31 cellular contexts compared by ENCODE assay signal in genomic region chrX:112279940-112280339, GRCh38.
"Had no signal": no experiment of that assay in that cellular context is flagged by ENCODE, and none has a peak within 500 bp of the region (broad histone marks: within the 10 kb centered on the region; RNA-seq: fewer than 3 reads in every experiment).

No MANE protein-coding gene starts in this region.

- H2AFZ ChIP-seq: neural progenitor cell, parathyroid adenoma had no signal

- H3K4me1 Mint-ChIP-seq: natural killer cell; neural progenitor cell; stimulated activated memory B cell treated with anti-CD40 and anti-IgM and Interleukin-4, amounts not matched to agents 10 μg/mL and 1 μg/mL and 100 μg/mL, for 72 hours; stimulated activated naive CD8-positive, alpha-beta T cell treated with anti-CD3 and anti-CD28 coated beads, Interleukin-15, amount 100 ng/mL, for 72 hours had no signal

- H3K9me3 ChIP-seq: ovary, psoas muscle, spleen, suprapubic skin, testis, tibial artery, transverse colon, upper lobe of right lung, uterus had no signal

- H3K9me3 Mint-ChIP-seq: nephron; neural progenitor cell; stimulated activated memory B cell treated with anti-CD40 and anti-IgM and Interleukin-4, amounts not matched to agents 10 μg/mL and 1 μg/mL and 100 μg/mL, for 72 hours; stimulated activated naive CD8-positive, alpha-beta T cell treated with anti-CD3 and anti-CD28 coated beads, Interleukin-15, amount 100 ng/mL, for 72 hours; type B pancreatic cell had no signal

- H3K9ac ChIP-seq: neural progenitor cell, parathyroid adenoma had no signal

- H3K27ac Mint-ChIP-seq: natural killer cell; nephron; neural progenitor cell; progenitor cell of endocrine pancreas; stimulated activated memory B cell treated with anti-CD40 and anti-IgM and Interleukin-4, amounts not matched to agents 10 μg/mL and 1 μg/mL and 100 μg/mL, for 72 hours; stimulated activated naive CD8-positive, alpha-beta T cell treated with anti-CD3 and anti-CD28 coated beads, Interleukin-15, amount 100 ng/mL, for 72 hours; type B pancreatic cell had no signal

- H3K27ac ChIP-seq: neural progenitor cell, ovary, parathyroid adenoma, psoas muscle, skin epidermis, spleen, suprapubic skin, testis, tibial artery, transverse colon, upper lobe of right lung, uterus had no signal

- H3K4me1 ChIP-seq: neural progenitor cell, parathyroid adenoma, psoas muscle, spleen, suprapubic skin, testis, tibial artery, transverse colon, upper lobe of right lung, uterus had no signal

- H3K27me3 ChIP-seq: neural progenitor cell, ovary, spleen, suprapubic skin, testis, tibial artery, transverse colon, upper lobe of right lung had no signal

- ATAC-seq: natural killer cell; psoas muscle; right cardiac atrium; sciatic nerve; stimulated activated memory B cell treated with anti-CD40 and anti-IgM and Interleukin-4, amounts not matched to agents 10 μg/mL and 1 μg/mL and 100 μg/mL, for 72 hours; stimulated activated naive CD8-positive, alpha-beta T cell treated with anti-CD3 and anti-CD28 coated beads, Interleukin-15, amount 100 ng/mL, for 72 hours; stimulated activated naive CD8-positive, alpha-beta T cell treated with anti-CD3 and anti-CD28 coated beads, Interleukin-15, Interleukin-2, amounts not matched to agents 100 U/mL and 50 U/mL, for 24 hours; upper lobe of right lung had no signal

- H3K4me2 ChIP-seq: neural progenitor cell, smooth muscle cell had no signal

- DNase-seq: natural killer cell; occipital lobe; ovary; posterior cingulate gyrus; psoas muscle; right cardiac atrium; spleen; stimulated activated CD4-positive, alpha-beta T cell treated with anti-CD3 and anti-CD28 coated beads, Interleukin-12 subunit alpha, Interleukin-12 subunit beta, amount 100 ng/mL, for 4 hours; stimulated activated CD4-positive, alpha-beta T cell treated with anti-CD3 and anti-CD28 coated beads, Interleukin-1b, Interleukin-23, amount 100 ng/mL, for 48 hours; stimulated activated CD4-positive, alpha-beta T cell treated with anti-CD3 and anti-CD28 coated beads, Interleukin-4, amount 100 ng/mL, for 1 hour; stimulated activated CD4-positive, alpha-beta T cell treated with anti-CD3 and anti-CD28 coated beads, Interleukin-4, amount 100 ng/mL, for 4 hours; stimulated activated CD8-positive, alpha-beta memory T cell treated with anti-CD3 and anti-CD28 coated beads, Interleukin-4, amount 100 ng/mL, for 48 hours; stimulated activated naive CD4-positive, alpha-beta T cell; stimulated activated naive CD8-positive, alpha-beta T cell treated with anti-CD3 and anti-CD28 coated beads, Interleukin-15, amount 100 ng/mL, for 72 hours; stimulated activated naive CD8-positive, alpha-beta T cell treated with anti-CD3 and anti-CD28 coated beads, Interleukin-15, Interleukin-2, amounts not matched to agents 100 U/mL and 50 U/mL, for 24 hours; substantia nigra; testis; tibial artery; transverse colon; upper lobe of right lung; uterus had no signal

- H3K79me2 ChIP-seq: parathyroid adenoma had no signal

- H3K27me3 Mint-ChIP-seq: progenitor cell of endocrine pancreas; stimulated activated memory B cell treated with anti-CD40 and anti-IgM and Interleukin-4, amounts not matched to agents 10 μg/mL and 1 μg/mL and 100 μg/mL, for 72 hours; stimulated activated naive CD8-positive, alpha-beta T cell treated with anti-CD3 and anti-CD28 coated beads, Interleukin-15, amount 100 ng/mL, for 72 hours; type B pancreatic cell had no signal

- H3K4me3 ChIP-seq: neural progenitor cell, ovary, psoas muscle, skin epidermis, smooth muscle cell, spleen, suprapubic skin, testis, tibial artery, transverse colon, upper lobe of right lung, uterus had no signal

- H3K36me3 ChIP-seq: neural progenitor cell, ovary, spleen, suprapubic skin, tibial artery, transverse colon, upper lobe of right lung, uterus had no signal

- H3K36me3 Mint-ChIP-seq: natural killer cell; neural progenitor cell; stimulated activated memory B cell treated with anti-CD40 and anti-IgM and Interleukin-4, amounts not matched to agents 10 μg/mL and 1 μg/mL and 100 μg/mL, for 72 hours; type B pancreatic cell had no signal

- H3K4me3 Mint-ChIP-seq: natural killer cell; nephron; neural progenitor cell; stimulated activated memory B cell treated with anti-CD40 and anti-IgM and Interleukin-4, amounts not matched to agents 10 μg/mL and 1 μg/mL and 100 μg/mL, for 72 hours; stimulated activated naive CD8-positive, alpha-beta T cell treated with anti-CD3 and anti-CD28 coated beads, Interleukin-15, amount 100 ng/mL, for 72 hours; type B pancreatic cell had no signal
